1 cellular context compared by ENCODE assay signal in genomic region chr11:125267548-125267947, GRCh38.
TF ChIP-seq lines count a peak whose summit lies in the region.

No MANE protein-coding gene starts in this region.

TF ChIP-seq in IMR-90, 13 proteins besides CTCF, POLR2A, EP300 and RAD21 (continued from another document):
- TF ChIP-seq, protein P1, sequence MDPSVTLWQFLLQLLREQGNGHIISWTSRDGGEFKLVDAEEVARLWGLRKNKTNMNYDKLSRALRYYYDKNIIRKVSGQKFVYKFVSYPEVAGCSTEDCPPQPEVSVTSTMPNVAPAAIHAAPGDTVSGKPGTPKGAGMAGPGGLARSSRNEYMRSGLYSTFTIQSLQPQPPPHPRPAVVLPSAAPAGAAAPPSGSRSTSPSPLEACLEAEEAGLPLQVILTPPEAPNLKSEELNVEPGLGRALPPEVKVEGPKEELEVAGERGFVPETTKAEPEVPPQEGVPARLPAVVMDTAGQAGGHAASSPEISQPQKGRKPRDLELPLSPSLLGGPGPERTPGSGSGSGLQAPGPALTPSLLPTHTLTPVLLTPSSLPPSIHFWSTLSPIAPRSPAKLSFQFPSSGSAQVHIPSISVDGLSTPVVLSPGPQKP (IDR thresholded peaks at IDR 0.05; ENCODE audit: borderline replicate concordance, low read depth, low read length) = no peak
- TF ChIP-seq BHLHE40 (IDR thresholded peaks at IDR 0.05; ENCODE audit: low read depth, low read length) (no peak), MXI1 (IDR thresholded peaks at IDR 0.05; ENCODE audit: borderline replicate concordance, low read depth, low read length) (no peak), SMC3 (IDR thresholded peaks at IDR 0.05; ENCODE audit: low read depth, low read length) (no peak)
